23 cellular contexts compared by ENCODE assay signal in the genomic region with DNA sequence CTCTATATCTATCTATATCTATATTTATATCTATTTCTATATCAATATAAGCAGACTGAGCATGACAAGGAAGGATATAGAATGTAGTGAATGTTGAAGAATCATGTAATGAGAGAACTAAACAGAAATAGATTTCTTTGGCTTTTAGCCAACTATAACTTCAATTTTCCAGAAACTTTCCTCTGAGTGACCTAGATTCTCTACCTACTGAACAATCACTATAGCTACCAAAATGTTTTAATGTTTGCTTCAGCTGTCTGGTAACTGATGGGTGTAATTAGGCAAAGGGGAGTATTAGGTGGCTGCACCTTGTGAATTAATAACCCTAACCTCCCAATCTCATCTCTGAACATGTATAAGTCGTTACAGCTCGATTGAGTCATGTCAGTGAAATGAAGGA.
"Had no signal": no experiment of that assay in that cellular context is flagged by ENCODE, and none has a peak within 500 bp of the region (broad histone marks: within the 10 kb centered on the region; RNA-seq: fewer than 3 reads in every experiment).

No MANE protein-coding gene starts in this region.

- H3K9ac ChIP-seq: neural progenitor cell had no signal

- H3K4me1 Mint-ChIP-seq: neural progenitor cell had no signal

- H3K27me3 ChIP-seq: colonic mucosa, dorsolateral prefrontal cortex, heart right ventricle, neural progenitor cell, pancreas, tibial artery, upper lobe of right lung, vagina had no signal

- H3K4me3 Mint-ChIP-seq: natural killer cell treated with Interleukin-12 subunit alpha and Interleukin-12 subunit beta and Interleukin-15 and Interleukin-18, amount 100 ng/mL, for 72 hours; neural progenitor cell had no signal

- H3K4me1 ChIP-seq: colonic mucosa, heart right ventricle, neural progenitor cell, pancreas, upper lobe of right lung, vagina had no signal

- H3K36me3 Mint-ChIP-seq: neural progenitor cell had no signal

- H3K4me2 ChIP-seq: neural progenitor cell had no signal

- H3K36me3 ChIP-seq: colonic mucosa, heart right ventricle, neural progenitor cell, pancreas, tibial artery, upper lobe of right lung, vagina had no signal

- H3K9me3 ChIP-seq: colonic mucosa, pancreas, tibial artery, upper lobe of right lung, vagina had no signal

- H3K4me3 ChIP-seq: colonic mucosa, dorsolateral prefrontal cortex, heart right ventricle, lung, neural progenitor cell, pancreas, tibial artery, upper lobe of right lung, vagina had no signal

- DNase-seq: colonic mucosa; dorsolateral prefrontal cortex; effector CD8-positive, alpha-beta T cell; heart right ventricle; hypothalamus; kidney; left colon; left ventricle myocardium superior; mesenchymal stem cell; midbrain; nucleus accumbens; pancreas; right cardiac atrium; small intestine; stimulated activated CD4-positive, alpha-beta T cell treated with anti-CD3 and anti-CD28 coated beads, Interleukin-12 subunit alpha, Interleukin-12 subunit beta, amount 100 ng/mL, for 4 hours; stimulated activated naive CD8-positive, alpha-beta T cell treated with anti-CD3 and anti-CD28 coated beads, Interleukin-15, Interleukin-2, amounts not matched to agents 100 U/mL and 50 U/mL, for 24 hours; tibial artery; upper lobe of right lung had no signal

- H3K27ac ChIP-seq: colonic mucosa, dorsolateral prefrontal cortex, heart right ventricle, neural progenitor cell, pancreas, tibial artery, upper lobe of right lung, vagina had no signal

- H3K9me3 Mint-ChIP-seq: neural progenitor cell had no signal

- H3K27me3 Mint-ChIP-seq: natural killer cell treated with Interleukin-12 subunit alpha and Interleukin-12 subunit beta and Interleukin-15 and Interleukin-18, amount 100 ng/mL, for 72 hours; progenitor cell of endocrine pancreas had no signal

- H3K27ac Mint-ChIP-seq: natural killer cell treated with Interleukin-12 subunit alpha and Interleukin-12 subunit beta and Interleukin-15 and Interleukin-18, amount 100 ng/mL, for 72 hours; neural progenitor cell; progenitor cell of endocrine pancreas had no signal

- FAIRE-seq: kidney, pancreas, small intestine had no signal

- H2AFZ ChIP-seq: neural progenitor cell had no signal
